In genomic region chr12:57725851-57726150, GRCh38 we compare ENCODE assay signal across 1 cellular context.
TF ChIP-seq lines count a peak whose summit lies in the region.

No MANE protein-coding gene starts in this region.

TF ChIP-seq in SK-N-SH, 30 proteins besides CTCF, POLR2A, EP300 and RAD21 (continued from another document):
- TF ChIP-seq REST (IDR thresholded peaks at IDR 0.05; ENCODE audit: low read depth, low read length) (no peak), IRF3 (IDR thresholded peaks at IDR 0.05; ENCODE audit: low read depth, low read length) (no peak), GATA2 (CRISPR knock-in tag; IDR thresholded peaks at IDR 0.05) (no peak), RFX5 (IDR thresholded peaks at IDR 0.05; ENCODE audit: low read length) (no peak), FOSL2 (IDR thresholded peaks at IDR 0.05; ENCODE audit: borderline replicate concordance, low read depth) (no peak), SIN3A (IDR thresholded peaks at IDR 0.05; ENCODE audit: borderline replicate concordance, low read depth, low read length) (no peak), NRF1 (IDR thresholded peaks at IDR 0.05; ENCODE audit: low read depth, low read length) (no peak), FOXJ3 (CRISPR knock-in tag; IDR thresholded peaks at IDR 0.05) (no peak)
